In the genomic region with DNA sequence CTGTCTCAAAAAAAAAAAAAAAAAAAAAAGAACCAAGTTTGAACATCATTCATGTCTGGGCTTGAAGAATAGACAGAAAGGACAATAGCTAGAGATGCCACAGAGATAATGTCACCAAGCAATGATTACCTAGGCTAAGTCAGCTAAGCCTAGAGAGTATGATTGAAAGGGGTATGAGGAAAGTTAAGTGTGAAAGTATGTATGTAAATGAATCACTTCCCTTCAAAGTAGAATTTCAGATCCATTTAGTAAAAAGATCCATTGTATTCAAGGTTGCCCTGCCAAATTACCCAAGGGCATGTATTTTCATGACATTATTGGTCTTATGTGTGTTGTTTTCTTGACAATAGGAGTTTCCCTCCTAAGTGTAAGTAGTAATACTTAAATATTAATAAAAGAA, we compare ENCODE assay signal across 20 cellular contexts. TPM values are rescaled to one million over a fixed set of nuclear protein-coding genes. Genes with fewer than 3 reads are reported as not detected.
DNase-seq lines count a peak whose midpoint lies in the region; ATAC-seq, FAIRE-seq and TF ChIP-seq lines count a peak whose summit lies in the region.
"Had no signal": no experiment of that assay in that cellular context is flagged by ENCODE, and none has a peak within 500 bp of the region (broad histone marks: within the 10 kb centered on the region; RNA-seq: fewer than 3 reads in every experiment).

No MANE protein-coding gene starts in this region.

- H3K27ac ChIP-seq in astrocyte (ENCODE audit: low read depth, low read length) = no peak overlapping the region
- no peak overlapping the region for H3K27ac ChIP-seq in testis
- H3K27ac ChIP-seq: brain microvascular endothelial cell, PC-9 had no signal

- BruUV-seq in Calu3 (replicated peaks; lab: Mats Ljungman, UMichigan) = no TSS peak

- no peak for FAIRE-seq in astrocyte (lab: Jason Lieb, UNC)

- peaks cover 45% of the 10 kb centered on the region for H3K4me1 Mint-ChIP-seq in Calu3 (ENCODE audit: low read depth, unreplicated experiment)
- peaks cover 25% of the 10 kb centered on the region for H3K4me1 Mint-ChIP-seq in astrocyte (ENCODE audit: low read depth, unreplicated experiment)
- peaks cover 17% of the 10 kb centered on the region for H3K4me1 Mint-ChIP-seq in T-helper 2 cell treated with Interferon-gamma antibody and Interleukin-4, amounts not matched to agents 5 μg/mL and 100 μg/mL, for 36 hours (ENCODE audit: low read depth)

- no peak overlapping the region for H2AFZ ChIP-seq in astrocyte (ENCODE audit: low read depth, low read length)
- H2AFZ ChIP-seq: PC-9 had no signal

- no peak for TF ChIP-seq POLR2A in testis (IDR thresholded peaks at IDR 0.05)

- no peaks in the 10 kb centered on the region for H3K79me2 ChIP-seq in astrocyte (ENCODE audit: insufficient read depth, low read length)

- H3K4me3 Mint-ChIP-seq in Calu3 (ENCODE audit: low read depth, unreplicated experiment) = no peak overlapping the region
- H3K4me3 Mint-ChIP-seq in astrocyte (ENCODE audit: unreplicated experiment) = no peak overlapping the region
- no peak overlapping the region for H3K4me3 Mint-ChIP-seq in T-helper 2 cell treated with Interferon-gamma antibody and Interleukin-4, amounts not matched to agents 5 μg/mL and 100 μg/mL, for 36 hours
- H3K4me3 Mint-ChIP-seq: endodermal cell; naive thymus-derived CD8-positive, alpha-beta T cell; stimulated activated naive B cell treated with anti-CD40 and anti-IgM and Interleukin-4, amounts not matched to agents 10 μg/mL and 1 μg/mL and 100 μg/mL, for 72 hours; T-helper 17 cell had no signal

- DNase-seq in Calu3 (no peak), astrocyte (ENCODE audit: low read depth) (peak; percentile 29), DMS153 treated with DMSO at 0.1 percent for 48 hours (lab: John Stamatoyannopoulos, UW; ENCODE audit: unreplicated experiment) (no peak), testis (no peak)
- no peak for DNase-seq in activated CD4-positive, alpha-beta T cell treated with anti-CD3 and anti-CD28 coated beads, Interleukin-2, amount 50 U/mL, for 4 hours
- no peak for DNase-seq in T-helper 2 cell treated with Interferon-gamma antibody and Interleukin-4, amounts not matched to agents 5 μg/mL and 100 μg/mL, for 36 hours (ENCODE audit: low spot score)
- DNase-seq: activated CD4-positive, alpha-beta T cell treated with anti-CD3 and anti-CD28 coated beads, Interleukin-2, amount 50 U/mL, for 48 hours; brain microvascular endothelial cell; DMS79; endodermal cell; naive thymus-derived CD8-positive, alpha-beta T cell; NCI-H1092 treated with DMSO at 0.1 percent for 48 hours; NCI-H446; retina; stimulated activated CD4-positive, alpha-beta T cell treated with anti-CD3 and anti-CD28 coated beads, Interleukin-4, amount 100 ng/mL, for 4 hours; stimulated activated naive B cell treated with anti-CD40 and anti-IgM and Interleukin-4, amounts not matched to agents 10 μg/mL and 1 μg/mL and 100 μg/mL, for 72 hours; T-helper 17 cell had no signal

- H3K27me3 ChIP-seq in astrocyte (ENCODE audit: insufficient read depth, low read length) = no peaks in the 10 kb centered on the region
- H3K27me3 ChIP-seq in testis = no peaks in the 10 kb centered on the region
- H3K27me3 ChIP-seq: brain microvascular endothelial cell had no signal

- H3K9ac ChIP-seq in astrocyte (ENCODE audit: low read length) = no peak overlapping the region

- no peak overlapping the region for H3K4me2 ChIP-seq in astrocyte (ENCODE audit: low read length)
- H3K4me2 ChIP-seq: PC-9 had no signal

- no peaks in the 10 kb centered on the region for H3K9me3 Mint-ChIP-seq in Calu3 (ENCODE audit: low read depth, unreplicated experiment)
- H3K9me3 Mint-ChIP-seq in astrocyte (ENCODE audit: unreplicated experiment) = no peaks in the 10 kb centered on the region
- H3K9me3 Mint-ChIP-seq in T-helper 2 cell treated with Interferon-gamma antibody and Interleukin-4, amounts not matched to agents 5 μg/mL and 100 μg/mL, for 36 hours = no peaks in the 10 kb centered on the region
- H3K9me3 Mint-ChIP-seq: endodermal cell; naive thymus-derived CD8-positive, alpha-beta T cell; stimulated activated naive B cell treated with anti-CD40 and anti-IgM and Interleukin-4, amounts not matched to agents 10 μg/mL and 1 μg/mL and 100 μg/mL, for 72 hours had no signal

- CTCF ChIA-PET in Calu3 (lab: Charles Lee) = interaction anchor here (0.6 to 1.8 kb wide), 6 partner anchors 15 to 995 kb away, joined by 3 to 13 read pairs (median 4); a partner anchor contains a TSS

- no peaks in the 10 kb centered on the region for H3K9me3 ChIP-seq in astrocyte (ENCODE audit: insufficient read depth, low read depth, low read length)
- no peaks in the 10 kb centered on the region for H3K9me3 ChIP-seq in testis

- no peaks in the 10 kb centered on the region for H4K20me1 ChIP-seq in astrocyte (ENCODE audit: insufficient read depth, low read length)

- intact Hi-C loops in Calu3 (cut with micrococcal nuclease; ENCODE audit: unreplicated experiment) = no loop called here
- intact Hi-C loops in testis (cut with DNase I; ENCODE audit: low total_unique reads) = no loop called here

- H3K27ac Mint-ChIP-seq in Calu3 (ENCODE audit: unreplicated experiment) = peak overlapping the region; percentile 42
- no peak overlapping the region for H3K27ac Mint-ChIP-seq in astrocyte (ENCODE audit: unreplicated experiment)
- H3K27ac Mint-ChIP-seq in T-helper 2 cell treated with Interferon-gamma antibody and Interleukin-4, amounts not matched to agents 5 μg/mL and 100 μg/mL, for 36 hours = no peak overlapping the region
- H3K27ac Mint-ChIP-seq: endodermal cell; naive thymus-derived CD8-positive, alpha-beta T cell; stimulated activated naive B cell treated with anti-CD40 and anti-IgM and Interleukin-4, amounts not matched to agents 10 μg/mL and 1 μg/mL and 100 μg/mL, for 72 hours; T-helper 17 cell had no signal

- H3K36me3 Mint-ChIP-seq in Calu3 (ENCODE audit: insufficient read depth, unreplicated experiment) (no peaks in the 10 kb centered on the region), astrocyte (ENCODE audit: low read depth, unreplicated experiment) (no peaks in the 10 kb centered on the region)
- H3K36me3 Mint-ChIP-seq in T-helper 2 cell treated with Interferon-gamma antibody and Interleukin-4, amounts not matched to agents 5 μg/mL and 100 μg/mL, for 36 hours (ENCODE audit: low read depth) = no peaks in the 10 kb centered on the region
- H3K36me3 Mint-ChIP-seq: naive thymus-derived CD8-positive, alpha-beta T cell; stimulated activated naive B cell treated with anti-CD40 and anti-IgM and Interleukin-4, amounts not matched to agents 10 μg/mL and 1 μg/mL and 100 μg/mL, for 72 hours had no signal

- no peaks in the 10 kb centered on the region for H3K4me1 ChIP-seq in astrocyte (ENCODE audit: insufficient read depth, low read length)
- no peaks in the 10 kb centered on the region for H3K4me1 ChIP-seq in testis

- H3K4me3 ChIP-seq in astrocyte (ENCODE audit: insufficient read depth, low read depth, low read length) = no peak overlapping the region
- H3K4me3 ChIP-seq in testis = no peak overlapping the region
- H3K4me3 ChIP-seq: PC-9 had no signal

- no peak for TF ChIP-seq CTCF in Calu3 (IDR thresholded peaks at IDR 0.05; ENCODE audit: unreplicated experiment)
- no peak for TF ChIP-seq CTCF in astrocyte (IDR thresholded peaks at IDR 0.05; ENCODE audit: insufficient read depth, low read depth, low read length)
- TF ChIP-seq CTCF in testis (IDR thresholded peaks at IDR 0.05) = no peak

- H3K27me3 Mint-ChIP-seq in Calu3 (ENCODE audit: unreplicated experiment) (no peaks in the 10 kb centered on the region), astrocyte (ENCODE audit: low read depth, unreplicated experiment) (no peaks in the 10 kb centered on the region)
- H3K27me3 Mint-ChIP-seq in T-helper 2 cell treated with Interferon-gamma antibody and Interleukin-4, amounts not matched to agents 5 μg/mL and 100 μg/mL, for 36 hours (ENCODE audit: low read depth) = no peaks in the 10 kb centered on the region
- H3K27me3 Mint-ChIP-seq: naive thymus-derived CD8-positive, alpha-beta T cell; stimulated activated naive B cell treated with anti-CD40 and anti-IgM and Interleukin-4, amounts not matched to agents 10 μg/mL and 1 μg/mL and 100 μg/mL, for 72 hours; T-helper 17 cell had no signal

- ATAC-seq in GM19043 (IDR thresholded peaks at IDR 0.05; ENCODE audit: low read depth, unreplicated experiment) (peak; percentile 81), HG03342 (IDR thresholded peaks at IDR 0.05; ENCODE audit: unreplicated experiment) (peak; percentile 76)
- ATAC-seq: naive thymus-derived CD8-positive, alpha-beta T cell; stimulated activated naive B cell treated with anti-CD40 and anti-IgM and Interleukin-4, amounts not matched to agents 10 μg/mL and 1 μg/mL and 100 μg/mL, for 72 hours; T-helper 17 cell had no signal

- H3K36me3 ChIP-seq in astrocyte (ENCODE audit: insufficient read depth, low read length) = no peaks in the 10 kb centered on the region
- H3K36me3 ChIP-seq in testis (ENCODE audit: low read depth, missing control alignments) = no peaks in the 10 kb centered on the region
- H3K36me3 ChIP-seq: brain microvascular endothelial cell had no signal

RNA-seq across cellular contexts. Expression of a gene that starts 34.1 kb away (rescaled TPM):
- total RNA-seq in Calu3 (2022) (49.0 and 133 TPM in 2 replicates), astrocyte (90.2 and 96.2 TPM in 2 replicates), testis (10 to 100 TPM; 34.7 to 43.4 TPM)
- polyA plus RNA-seq in testis (ENCODE audit: insufficient read depth, low read depth, low replicate concordance) = 23.3 TPM
